Comparison of ENCODE assay signal across 8 cellular contexts in the genomic region with DNA sequence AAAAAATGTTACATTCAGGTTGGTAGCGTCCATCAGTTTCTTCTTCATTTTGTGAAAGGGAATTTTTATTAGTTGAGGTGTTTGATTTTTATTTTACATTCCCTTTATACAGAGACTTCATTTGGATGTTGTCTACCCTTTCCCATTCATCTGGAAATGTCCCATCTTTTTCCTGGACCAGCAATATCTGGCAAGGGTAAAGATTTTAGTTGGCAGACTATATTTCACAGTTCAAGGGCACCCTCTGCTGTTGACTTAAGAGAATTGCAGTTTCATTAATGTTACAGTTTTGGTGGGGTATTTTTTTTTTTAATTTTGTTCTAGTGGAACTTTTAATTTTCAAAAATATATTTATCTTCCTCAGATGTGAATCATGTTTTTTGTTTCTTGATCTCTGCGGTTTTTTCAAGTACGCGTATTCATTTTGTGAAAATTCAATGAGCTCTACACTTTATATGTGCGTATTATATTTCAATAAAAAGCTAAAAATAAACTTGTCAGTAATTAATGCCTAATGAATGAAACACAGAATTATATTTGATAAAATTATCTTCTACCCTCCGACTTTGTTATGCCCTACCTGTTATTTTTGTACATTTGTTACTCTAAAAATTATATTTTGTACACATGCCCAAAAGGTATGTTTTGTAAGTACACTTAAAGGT.
DNase-seq lines count a peak whose midpoint lies in the region; ATAC-seq, FAIRE-seq and TF ChIP-seq lines count a peak whose summit lies in the region.

No MANE protein-coding gene starts in this region.

- no peak overlapping the region for H2BK12ac ChIP-seq in neuronal stem cell (ENCODE audit: low read length)

- H3K18ac ChIP-seq in neuronal stem cell (ENCODE audit: low read length): no peak overlapping the region

- H3K27me3 ChIP-seq in OCI-LY1 (ENCODE audit: insufficient read depth, low read length): no peaks in the 10 kb centered on the region
- H3K27me3 ChIP-seq in neuronal stem cell (ENCODE audit: control insufficient read depth in 3 of 3, insufficient read depth in 3 of 3, low read depth in 1 of 3, low read length in 3 of 3): no peaks in the 10 kb centered on the region

- H4K8ac ChIP-seq in neuronal stem cell (ENCODE audit: low read depth, low read length): no peak overlapping the region

- H2AK5ac ChIP-seq in neuronal stem cell (ENCODE audit: low read depth, low read length): no peak overlapping the region

- H3K9me3 ChIP-seq in OCI-LY1 (ENCODE audit: low read length): peaks cover 8% of the 10 kb centered on the region
- peaks cover 0 to 2% of the 10 kb centered on the region in 2 donors for H3K9me3 ChIP-seq in neuronal stem cell (replicated peaks in 1 of 2; ENCODE audit: control insufficient read depth in 2 of 2, insufficient read depth in 1 of 2, low read depth in 1 of 2, low read length in 2 of 2)

- FAIRE-seq in endometrium (lab: Jason Lieb, UNC): peak; percentile 88

- no peak overlapping the region for H3K14ac ChIP-seq in neuronal stem cell (ENCODE audit: low read length)

- H3K9ac ChIP-seq in OCI-LY1 (ENCODE audit: low read length) (no peak overlapping the region), neuronal stem cell (ENCODE audit: low read depth, low read length, poor library complexity) (no peak overlapping the region)

- TF ChIP-seq CTCF in AG10803 (conservative IDR thresholded peaks at IDR 0.05; ENCODE audit: low read length) (peak; percentile 75), OCI-LY1 (IDR thresholded peaks at IDR 0.05; ENCODE audit: low read length) (peak; percentile 99)

- no peaks in the 10 kb centered on the region for H3K79me1 ChIP-seq in neuronal stem cell (ENCODE audit: low read depth, low read length)

- H2AFZ ChIP-seq in OCI-LY1 (ENCODE audit: low read length): no peak overlapping the region
- H2AFZ ChIP-seq in neuronal stem cell (ENCODE audit: low read length): no peak overlapping the region

- no peaks in the 10 kb centered on the region for H3K36me3 ChIP-seq in OCI-LY1 (ENCODE audit: insufficient read depth, low read length)
- no peaks in the 10 kb centered on the region for H3K36me3 ChIP-seq in neuronal stem cell (replicated peaks in 1 of 2; ENCODE audit: control insufficient read depth in 2 of 2, insufficient read depth in 2 of 2, low read length in 2 of 2)

- no peak overlapping the region for H3K4me3 ChIP-seq in AG10803 (ENCODE audit: low read length)
- H3K4me3 ChIP-seq in OCI-LY1 (ENCODE audit: low read depth, low read length, poor library complexity, severe bottlenecking): no peak overlapping the region
- H3K4me3 ChIP-seq in neuronal stem cell (ENCODE audit: low read length in 2 of 2): no peak overlapping the region

- H3F3A ChIP-seq in OCI-LY1 (ENCODE audit: insufficient read depth, low read length): no peaks in the 10 kb centered on the region

- H3K4me2 ChIP-seq in OCI-LY1 (ENCODE audit: low read length): no peak overlapping the region
- H3K4me2 ChIP-seq in neuronal stem cell (ENCODE audit: insufficient read depth, low read length, poor library complexity, severe bottlenecking): no peak overlapping the region

- H3K4me1 ChIP-seq in OCI-LY1 (ENCODE audit: insufficient read depth, low read length, severe bottlenecking) (no peaks in the 10 kb centered on the region), neuronal stem cell (ENCODE audit: control insufficient read depth in 2 of 2, insufficient read depth in 1 of 2, low read depth in 1 of 2, low read length in 2 of 2) (no peaks in the 10 kb centered on the region)

- H3K27ac ChIP-seq in OCI-LY1 (ENCODE audit: low read depth, low read length, poor library complexity, severe bottlenecking) (no peak overlapping the region), neuronal stem cell (replicated peaks; ENCODE audit: low read length) (no peak overlapping the region)

- H2BK5ac ChIP-seq in neuronal stem cell (ENCODE audit: low read length): no peak overlapping the region

- H3K23ac ChIP-seq in neuronal stem cell (ENCODE audit: low read depth, low read length, poor library complexity): no peak overlapping the region

- H4K20me1 ChIP-seq in OCI-LY1 (ENCODE audit: insufficient read depth, low read length): no peaks in the 10 kb centered on the region

- H3K4ac ChIP-seq in neuronal stem cell (ENCODE audit: low read length): no peak overlapping the region

- H3K9me2 ChIP-seq in OCI-LY1 (ENCODE audit: low read depth, low read length): no peaks in the 10 kb centered on the region

- no CpG with 5 or more reads among the region's 6 CpGs for WGBS in neuronal stem cell (ENCODE audit: extremely low coverage in 2 of 2, insufficient read length in 2 of 2, insufficient replicate concordance in 1 of 2), 2 donors

- ATAC-seq in GM21786 (IDR thresholded peaks at IDR 0.05; ENCODE audit: unreplicated experiment) (no peak), HG03565 (IDR thresholded peaks at IDR 0.05; ENCODE audit: unreplicated experiment) (no peak), HG03196 (IDR thresholded peaks at IDR 0.05; ENCODE audit: unreplicated experiment) (no peak)

- no peak overlapping the region for H4K91ac ChIP-seq in neuronal stem cell (ENCODE audit: low read depth, low read length, poor library complexity)

- H3K79me2 ChIP-seq in OCI-LY1 (ENCODE audit: insufficient read depth, low read length): no peaks in the 10 kb centered on the region

- H2BK15ac ChIP-seq in neuronal stem cell (ENCODE audit: low read length): no peak overlapping the region

- DNase-seq in AG10803 (ENCODE audit: low read depth): peak; percentile 68
- DNase-seq in GM19238 (ENCODE audit: insufficient read length, low spot score): peak; percentile 10
- peak; percentile 35 for DNase-seq in neuronal stem cell (ENCODE audit: low spot score)

- H2BK120ac ChIP-seq in neuronal stem cell (ENCODE audit: low read depth, low read length): no peak overlapping the region

Comparison
In these comparisons a context has a peak if more than half of its experiments do, and no peak if none do; other contexts are left out.
1. DNase-seq: peak in every context shown above with its lines; median percentile 68 in AG10803; 35 in neuronal stem cell; 10 in GM19238.